ENCODE assay signal across 8 cellular contexts in the genomic region with DNA sequence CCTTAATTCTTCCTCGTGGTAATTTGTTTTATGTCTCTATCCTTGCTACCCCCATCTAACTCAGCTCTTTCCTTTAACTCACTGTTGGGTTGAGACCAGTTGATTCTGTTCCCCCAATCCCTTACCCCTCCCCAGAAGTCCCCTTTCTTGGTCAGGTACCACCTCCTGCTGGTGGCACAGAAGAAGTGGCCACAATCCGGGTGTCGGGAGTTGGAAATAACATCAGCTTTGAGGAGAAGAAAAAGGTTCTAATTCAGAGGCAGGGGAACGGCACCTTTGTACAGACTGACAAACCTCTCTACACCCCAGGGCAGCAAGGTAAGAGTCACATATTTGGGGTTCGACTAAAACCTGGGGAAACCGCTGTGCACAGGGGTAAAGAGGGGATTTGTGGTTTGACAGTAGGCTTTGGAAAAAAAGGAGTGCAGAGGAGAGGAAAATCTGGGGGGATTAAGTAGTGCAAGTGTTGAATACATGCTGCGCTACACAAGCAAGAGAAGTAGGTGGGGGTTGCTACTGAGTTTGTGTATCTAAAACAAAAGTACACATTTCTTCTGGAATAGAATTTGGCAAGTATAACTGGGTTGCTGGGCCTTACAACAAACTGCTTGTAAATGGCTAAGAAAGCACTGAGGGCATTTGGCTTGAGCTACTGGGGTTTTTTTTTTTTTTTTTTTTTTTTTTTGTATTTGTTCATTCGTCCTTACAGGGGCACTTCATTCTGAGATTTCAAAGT. TPM values are rescaled to one million over a fixed set of nuclear protein-coding genes. Genes with fewer than 3 reads are reported as not detected.
DNase-seq lines count a peak whose midpoint lies in the region; ATAC-seq and TF ChIP-seq lines count a peak whose summit lies in the region.

No MANE protein-coding gene starts in this region.

- peak; percentile 63 for TF ChIP-seq CTCF in AG09309 (IDR thresholded peaks at IDR 0.05; ENCODE audit: control insufficient read depth, insufficient read depth, low read depth, low read length, missing control alignments)
- TF ChIP-seq CTCF in choroid plexus epithelial cell (conservative IDR thresholded peaks at IDR 0.05; ENCODE audit: low read depth, low read length) = peak; percentile 87
- peak; percentile 68 for TF ChIP-seq CTCF in lower lobe of right lung (IDR thresholded peaks at IDR 0.05)
- TF ChIP-seq CTCF in colonic mucosa (IDR thresholded peaks at IDR 0.05) = no peak

- H3K9me3 ChIP-seq in lower lobe of right lung = no peaks in the 10 kb centered on the region
- H3K9me3 ChIP-seq in colonic mucosa = no peaks in the 10 kb centered on the region

- ATAC-seq in lower lobe of right lung (peak; percentile 55 to 85), HG03175 (IDR thresholded peaks at IDR 0.05; ENCODE audit: unreplicated experiment) (no peak)

- no peak overlapping the region for H3K4me3 ChIP-seq in AG09309 (ENCODE audit: control insufficient read depth, low read depth, low read length)
- H3K4me3 ChIP-seq in choroid plexus epithelial cell (ENCODE audit: low read depth, low read length) = no peak overlapping the region
- H3K4me3 ChIP-seq in lower lobe of right lung = no peak overlapping the region
- no peak overlapping the region for H3K4me3 ChIP-seq in colonic mucosa

- H3K27me3 ChIP-seq in lower lobe of right lung (ENCODE audit: low read depth) (no peaks in the 10 kb centered on the region), colonic mucosa (no peaks in the 10 kb centered on the region)

- intact Hi-C loops in lower lobe of right lung (cut with DNase I) (no loop called here), colonic mucosa (cut with DNase I) (loop anchor here (10.0 kb wide), 1 partner anchor 139 kb away; no protein-coding TSS in a partner anchor)

- H3K9ac ChIP-seq in colonic mucosa (ENCODE audit: low read depth in 2 of 2, low read length in 2 of 2) = no peak overlapping the region

- H3K4me1 ChIP-seq in lower lobe of right lung (no peaks in the 10 kb centered on the region), colonic mucosa (no peaks in the 10 kb centered on the region)

- no peak overlapping the region for H3K27ac ChIP-seq in lower lobe of right lung
- H3K27ac ChIP-seq in colonic mucosa = no peak overlapping the region

- DNase-seq in AG09309 (ENCODE audit: low read depth) (no peak), HuH-7 (ENCODE audit: low spot score) (peak; percentile 20), choroid plexus epithelial cell (ENCODE audit: low read depth) (peak; percentile 56), lower lobe of right lung (no peak), colonic mucosa (no peak), NCI-H526 treated with DMSO at 0.1 percent for 48 hours (lab: John Stamatoyannopoulos, UW) (no peak)
- no peak for DNase-seq in stimulated activated CD4-positive, alpha-beta T cell treated with anti-CD3 and anti-CD28 coated beads, Interleukin-2, amount 100 ng/mL, for 24 hours

- H3K36me3 ChIP-seq in lower lobe of right lung (no peaks in the 10 kb centered on the region), colonic mucosa (no peaks in the 10 kb centered on the region)

RNA-seq across cellular contexts. Expression of gene A2ML1, which starts 1.3 kb away (rescaled TPM):
- total RNA-seq in lower lobe of right lung (not detected), colonic mucosa (not detected)

Comparison
In these comparisons a context has a peak if more than half of its experiments do, and no peak if none do; other contexts are left out.
1. DNase-seq: peak in HuH-7 (single experiment) and choroid plexus epithelial cell (single experiment); none in AG09309 (single experiment), lower lobe of right lung (single experiment), colonic mucosa (single experiment), stimulated activated CD4-positive, alpha-beta T cell treated with anti-CD3 and anti-CD28 coated beads, Interleukin-2, amount 100 ng/mL, for 24 hours (0 of 2) and NCI-H526 treated with DMSO at 0.1 percent for 48 hours (single experiment).